ENCODE assay signal across 27 cellular contexts in genomic region chr11:105054723-105055492, GRCh38. TPM values are rescaled to one million over a fixed set of nuclear protein-coding genes. Genes with fewer than 3 reads are reported as not detected.
"Had no signal": no experiment of that assay in that cellular context is flagged by ENCODE, and none has a peak within 500 bp of the region (broad histone marks: within the 10 kb centered on the region; RNA-seq: fewer than 3 reads in every experiment).

No MANE protein-coding gene starts in this region.

- H3K4me1 Mint-ChIP-seq: activated CD4-positive, alpha-beta T cell treated with anti-CD3 and anti-CD28 coated beads, Interleukin-2, amount 10 ng/mL, durations not matched to agents 24 days and 14 days; activated naive CD4-positive, alpha-beta T cell treated with anti-CD3 and anti-CD28 coated beads, Interleukin-2, amount 50 U/mL, for 24 hours; nephron progenitor cell had no signal

- H3K36me3 ChIP-seq: cardiac muscle cell, gastrocnemius medialis, heart left ventricle, spleen, tibial nerve, uterus had no signal

- DNase-seq: activated CD4-positive, alpha-beta T cell treated with anti-CD3 and anti-CD28 coated beads, Interleukin-2, amount 10 ng/mL, durations not matched to agents 24 days and 14 days; activated CD4-positive, CD25-positive, alpha-beta regulatory T cell; activated CD8-positive, alpha-beta memory T cell treated with anti-CD3 and anti-CD28 coated beads for 24 hours; activated CD8-positive, alpha-beta memory T cell treated with anti-CD3 and anti-CD28 coated beads, Interleukin-2, amount 50 U/mL, for 48 hours; activated effector memory CD4-positive, alpha-beta T cell treated with anti-CD3 and anti-CD28 coated beads, Interleukin-2, amount 50 U/mL, for 16 hours; activated T-cell treated with anti-CD3 and anti-CD28 coated beads, Interleukin-2, amount 50 U/mL, for 48 hours; amniotic stem cell; effector CD8-positive, alpha-beta T cell; gastrocnemius medialis; heart left ventricle; kidney; nephron progenitor cell; nucleus accumbens; spleen; stimulated activated naive CD4-positive, alpha-beta T cell; substantia nigra; uterus had no signal

- H3K9me3 ChIP-seq: gastrocnemius medialis, heart left ventricle, spleen, tibial nerve, uterus had no signal

- H3K27me3 ChIP-seq: cardiac muscle cell, gastrocnemius medialis, heart left ventricle, spleen, tibial nerve, uterus had no signal

- H3K27me3 Mint-ChIP-seq: dendritic cell treated with granulocyte-macrophage colony-stimulating factor and Interleukin-4, amounts not matched to agents 40 ng/mL and 50 ng/mL, for 4 days had no signal

- ATAC-seq: esophagus mucosa, gastrocnemius medialis, heart left ventricle, left lobe of liver had no signal

- H3K4me1 ChIP-seq: gastrocnemius medialis, heart left ventricle, spleen, tibial nerve, uterus had no signal

- H3K4me3 Mint-ChIP-seq: activated CD4-positive, alpha-beta T cell treated with anti-CD3 and anti-CD28 coated beads, Interleukin-2, amount 10 ng/mL, durations not matched to agents 24 days and 14 days; activated naive CD4-positive, alpha-beta T cell treated with anti-CD3 and anti-CD28 coated beads, Interleukin-2, amount 50 U/mL, for 24 hours; dendritic cell treated with granulocyte-macrophage colony-stimulating factor and Interleukin-4, amounts not matched to agents 40 ng/mL and 50 ng/mL, for 4 days; nephron progenitor cell had no signal

- H3K27ac ChIP-seq: cardiac muscle cell, gastrocnemius medialis, heart left ventricle, spleen, tibial nerve, uterus had no signal

- H3K27ac Mint-ChIP-seq: activated CD4-positive, alpha-beta T cell treated with anti-CD3 and anti-CD28 coated beads, Interleukin-2, amount 10 ng/mL, durations not matched to agents 24 days and 14 days; activated naive CD4-positive, alpha-beta T cell treated with anti-CD3 and anti-CD28 coated beads, Interleukin-2, amount 50 U/mL, for 24 hours; dendritic cell treated with granulocyte-macrophage colony-stimulating factor and Interleukin-4, amounts not matched to agents 40 ng/mL and 50 ng/mL, for 4 days; nephron progenitor cell had no signal

- H3K4me3 ChIP-seq: cardiac muscle cell, gastrocnemius medialis, heart left ventricle, lung, spleen, tibial nerve, uterus had no signal

- H3K36me3 Mint-ChIP-seq: activated naive CD4-positive, alpha-beta T cell treated with anti-CD3 and anti-CD28 coated beads, Interleukin-2, amount 50 U/mL, for 24 hours had no signal

- H3K9me3 Mint-ChIP-seq: activated CD4-positive, alpha-beta T cell treated with anti-CD3 and anti-CD28 coated beads, Interleukin-2, amount 10 ng/mL, durations not matched to agents 24 days and 14 days; activated naive CD4-positive, alpha-beta T cell treated with anti-CD3 and anti-CD28 coated beads, Interleukin-2, amount 50 U/mL, for 24 hours; dendritic cell treated with granulocyte-macrophage colony-stimulating factor and Interleukin-4, amounts not matched to agents 40 ng/mL and 50 ng/mL, for 4 days; nephron progenitor cell had no signal

RNA-seq across cellular contexts. Expression of gene CARD16, which starts 9.8 kb away (rescaled TPM):
- total RNA-seq: cardiac muscle cell, chondrocyte had no signal
- polyA plus RNA-seq: cardiac muscle cell had no signal

RNA-seq across cellular contexts. Expression of gene CASP1, which starts 20.0 kb away (rescaled TPM):
- total RNA-seq: cardiac muscle cell, chondrocyte had no signal

RNA-seq across cellular contexts. Expression of gene CASP5, which starts 31.9 kb away (rescaled TPM):
- total RNA-seq: activated CD4-positive, alpha-beta T cell treated with anti-CD3 and anti-CD28 coated beads, Interleukin-2, amount 10 ng/mL, durations not matched to agents 24 days and 14 days; cardiac muscle cell; chondrocyte; esophagus mucosa; gastrocnemius medialis; left lobe of liver; renal cortical epithelial cell; T-helper 2 cell treated with Interferon-gamma antibody and Interleukin-4, amounts not matched to agents 100 ng/mL and 5 ng/mL, for 36 hours; uterus had no signal
- polyA plus RNA-seq: cardiac muscle cell had no signal
